Comparison of ENCODE assay signal across 26 cellular contexts in genomic region chr18:80041424-80041823, GRCh38.
"Had no signal": no experiment of that assay in that cellular context is flagged by ENCODE, and none has a peak within 500 bp of the region (broad histone marks: within the 10 kb centered on the region; RNA-seq: fewer than 3 reads in every experiment).

No MANE protein-coding gene starts in this region.

- H3K27ac Mint-ChIP-seq: immature natural killer cell; naive thymus-derived CD8-positive, alpha-beta T cell; nephron; stimulated activated naive CD8-positive, alpha-beta T cell treated with anti-CD3 and anti-CD28 coated beads, Interleukin-15, Interleukin-2, amounts not matched to agents 100 ng/mL and 50 ng/mL, for 24 hours had no signal

- DNase-seq: hypothalamus; immature natural killer cell; kidney; left colon; left lung; lower lobe of right lung; mammary epithelial cell; mesenchymal stem cell; naive thymus-derived CD8-positive, alpha-beta T cell; nucleus accumbens; pancreas; posterior cingulate gyrus; retina; right cardiac atrium; stimulated activated CD4-positive, alpha-beta T cell treated with anti-CD3 and anti-CD28 coated beads, Interleukin-12 subunit alpha, Interleukin-12 subunit beta, amount 100 ng/mL, for 4 hours; stimulated activated CD4-positive, alpha-beta T cell treated with anti-CD3 and anti-CD28 coated beads, Interleukin-15, amount 100 ng/mL, for 24 hours; stimulated activated CD4-positive, alpha-beta T cell treated with anti-CD3 and anti-CD28 coated beads, Interleukin-2, amount 100 ng/mL, for 24 hours; stimulated activated CD4-positive, alpha-beta T cell treated with anti-CD3 and anti-CD28 coated beads, Interleukin-4, amount 100 ng/mL, for 1 hour; stimulated activated naive CD4-positive, alpha-beta T cell; tibial artery; trophoblast cell; upper lobe of right lung had no signal

- H3K9me3 Mint-ChIP-seq: immature natural killer cell; naive thymus-derived CD8-positive, alpha-beta T cell; nephron; neural crest cell; stimulated activated naive CD8-positive, alpha-beta T cell treated with anti-CD3 and anti-CD28 coated beads, Interleukin-15, Interleukin-2, amounts not matched to agents 100 ng/mL and 50 ng/mL, for 24 hours had no signal

- ATAC-seq: left colon; left lung; lower lobe of right lung; naive thymus-derived CD8-positive, alpha-beta T cell; pancreas; right cardiac atrium; sciatic nerve; upper lobe of right lung had no signal

- H3K4me1 Mint-ChIP-seq: immature natural killer cell, neural crest cell had no signal

- H3K4me3 Mint-ChIP-seq: immature natural killer cell; naive thymus-derived CD8-positive, alpha-beta T cell; nephron; neural crest cell; stimulated activated naive CD8-positive, alpha-beta T cell treated with anti-CD3 and anti-CD28 coated beads, Interleukin-15, Interleukin-2, amounts not matched to agents 100 ng/mL and 50 ng/mL, for 24 hours had no signal

- H3K27me3 Mint-ChIP-seq: naive thymus-derived CD8-positive, alpha-beta T cell; stimulated activated naive CD8-positive, alpha-beta T cell treated with anti-CD3 and anti-CD28 coated beads, Interleukin-15, Interleukin-2, amounts not matched to agents 100 ng/mL and 50 ng/mL, for 24 hours had no signal
